In genomic region chr16:86768231-86768791, GRCh38 we compare ENCODE assay signal across 25 cellular contexts.
DNase-seq lines count a peak whose midpoint lies in the region; TF ChIP-seq lines count a peak whose summit lies in the region.
"Had no signal": no experiment of that assay in that cellular context is flagged by ENCODE, and none has a peak within 500 bp of the region (broad histone marks: within the 10 kb centered on the region; RNA-seq: fewer than 3 reads in every experiment).

No MANE protein-coding gene starts in this region.

- no peak overlapping the region for H4K8ac ChIP-seq in trophoblast cell (ENCODE audit: low read depth, low read length)

- in situ Hi-C loops in astrocyte of the cerebellum (cut with HindIII; ENCODE audit: low sequenced_read_pairs) = no loop called here

- no peak overlapping the region for H3K4ac ChIP-seq in trophoblast cell (ENCODE audit: low read depth, low read length)

- H3K27me3 ChIP-seq in trophoblast cell (ENCODE audit: insufficient read depth, low read length) = no peaks in the 10 kb centered on the region
- H3K27me3 ChIP-seq: colonic mucosa had no signal

- H2BK12ac ChIP-seq in trophoblast cell (ENCODE audit: low read length) = no peak overlapping the region

- DNase-seq in A172 (ENCODE audit: low spot score) (peak; percentile 45), ELF-1 (ENCODE audit: low read depth, low spot score) (peak; percentile 22), astrocyte of the cerebellum (ENCODE audit: low read depth) (peak; percentile 87), left kidney (ENCODE audit: low read depth, low spot score) (peak; percentile 81), trophoblast cell (no peak), HT-29 (ENCODE audit: low spot score) (no peak), NCI-H1436 (lab: John Stamatoyannopoulos, UW) (no peak)
- no peak for DNase-seq in activated effector memory CD4-positive, alpha-beta T cell treated with anti-CD3 and anti-CD28 coated beads, Interleukin-2, amount 50 U/mL, for 16 hours
- DNase-seq: activated CD4-positive, alpha-beta memory T cell treated with anti-CD3 and anti-CD28 coated beads for 36 hours; activated naive CD4-positive, alpha-beta T cell treated with anti-CD3 and anti-CD28 coated beads, Interleukin-2, amount 10 ng/mL, durations not matched to agents 7 days and 5 days; adrenal gland; CD8-positive, alpha-beta memory T cell; colonic mucosa; DMS153; effector CD4-positive, alpha-beta T cell; KBM-7; naive thymus-derived CD4-positive, alpha-beta T cell; NCI-H1092 treated with DMSO at 0.1 percent for 48 hours; NCI-H187; NCI-H2171; NCI-H510A; occipital lobe; T-helper 2 cell had no signal

- no peak overlapping the region for H3K9ac ChIP-seq in trophoblast cell (ENCODE audit: low read length)

- H2BK120ac ChIP-seq in trophoblast cell (ENCODE audit: insufficient read depth, low read length, poor library complexity) = no peak overlapping the region

- H3K23ac ChIP-seq in trophoblast cell (ENCODE audit: low read length) = no peak overlapping the region

- H2AFZ ChIP-seq in trophoblast cell (ENCODE audit: insufficient read depth, low read length, poor library complexity) = no peak overlapping the region

- no peak overlapping the region for H3K4me2 ChIP-seq in trophoblast cell (ENCODE audit: low read length)

- no peak overlapping the region for H4K12ac ChIP-seq in trophoblast cell (ENCODE audit: low read depth, low read length)

- H3K18ac ChIP-seq in trophoblast cell (ENCODE audit: low read length) = no peak overlapping the region

- H3K4me3 ChIP-seq in astrocyte of the cerebellum (ENCODE audit: low read depth, low read length) (no peak overlapping the region), trophoblast cell (ENCODE audit: low read depth, low read length) (no peak overlapping the region)
- H3K4me3 ChIP-seq: A549, adrenal gland, colonic mucosa, GM12878 had no signal

- no peak overlapping the region for H3K27ac ChIP-seq in trophoblast cell (ENCODE audit: low read depth, low read length)
- H3K27ac ChIP-seq: A549, adrenal gland, colonic mucosa had no signal

- H3K79me1 ChIP-seq in trophoblast cell (ENCODE audit: low read length) = no peaks in the 10 kb centered on the region

- H3K36me3 ChIP-seq in trophoblast cell (ENCODE audit: control insufficient read depth in 1 of 2, insufficient read depth in 2 of 2, low read length in 2 of 2) = no peaks in the 10 kb centered on the region
- H3K36me3 ChIP-seq: adrenal gland, colonic mucosa had no signal

- no peaks in the 10 kb centered on the region for H3K9me3 ChIP-seq in trophoblast cell (ENCODE audit: insufficient read depth, low read depth, low read length)
- H3K9me3 ChIP-seq: A549, adrenal gland, colonic mucosa had no signal

- no peak overlapping the region for H2BK5ac ChIP-seq in trophoblast cell (ENCODE audit: low read depth, low read length, poor library complexity)

- H2AK5ac ChIP-seq in trophoblast cell (ENCODE audit: low read length) = no peak overlapping the region

- H3K14ac ChIP-seq in trophoblast cell (ENCODE audit: low read length) = no peak overlapping the region

- WGBS in trophoblast cell (ENCODE audit: extremely low coverage, insufficient coverage, insufficient read length) = no CpG with 5 or more reads among the region's 13 CpGs

- no peaks in the 10 kb centered on the region for H3K79me2 ChIP-seq in trophoblast cell (ENCODE audit: control insufficient read depth, insufficient read depth, low read length, poor library complexity)

- H3K4me1 ChIP-seq in trophoblast cell (ENCODE audit: control insufficient read depth in 1 of 2, insufficient read depth in 2 of 2, low read length in 2 of 2) = peaks cover 0 to 5% of the 10 kb centered on the region in 2 experiments
- H3K4me1 ChIP-seq: adrenal gland, colonic mucosa had no signal

- no peak for TF ChIP-seq CTCF in astrocyte of the cerebellum (IDR thresholded peaks at IDR 0.05; ENCODE audit: low read depth, low read length, missing control alignments)

- no peak overlapping the region for H4K91ac ChIP-seq in trophoblast cell (ENCODE audit: low read depth, low read length)

Comparison
In these comparisons a context has a peak if more than half of its experiments do, and no peak if none do; other contexts are left out.
1. DNase-seq: peak in A172 (single experiment), ELF-1 (single experiment), astrocyte of the cerebellum (single experiment) and left kidney (single experiment); none in activated effector memory CD4-positive, alpha-beta T cell treated with anti-CD3 and anti-CD28 coated beads, Interleukin-2, amount 50 U/mL, for 16 hours (single experiment), trophoblast cell (0 of 2), HT-29 (single experiment) and NCI-H1436 (single experiment).